In genomic region chr4:82005153-82005552, GRCh38 we compare ENCODE assay signal across 20 cellular contexts.
"Had no signal": no experiment of that assay in that cellular context is flagged by ENCODE, and none has a peak within 500 bp of the region (broad histone marks: within the 10 kb centered on the region; RNA-seq: fewer than 3 reads in every experiment).

No MANE protein-coding gene starts in this region.

- ATAC-seq: activated naive CD4-positive, alpha-beta T cell treated with anti-CD3 and anti-CD28 coated beads, Interleukin-2, amount 50 U/mL, for 72 hours; left lobe of liver; mucosa of descending colon; natural killer cell treated with Interleukin-12 subunit alpha and Interleukin-12 subunit beta and Interleukin-15 and Interleukin-18, amount 100 ng/mL, for 72 hours had no signal

- H3K27me3 ChIP-seq: colonic mucosa, right atrium auricular region, tibial nerve, uterus had no signal

- H3K9me3 ChIP-seq: colonic mucosa, right atrium auricular region, uterus had no signal

- H3K9me3 Mint-ChIP-seq: natural killer cell treated with Interleukin-12 subunit alpha and Interleukin-12 subunit beta and Interleukin-15 and Interleukin-18, amount 100 ng/mL, for 72 hours had no signal

- H3K36me3 ChIP-seq: colonic mucosa, right atrium auricular region, tibial nerve, uterus, WERI-Rb-1 had no signal

- H3K27ac ChIP-seq: colonic mucosa, right atrium auricular region, tibial nerve, uterus, WERI-Rb-1 had no signal

- DNase-seq: activated CD4-positive, alpha-beta T cell treated with anti-CD3 and anti-CD28 coated beads, Interleukin-2, amount 50 U/mL, for 48 hours; activated effector memory CD4-positive, alpha-beta T cell treated with Interleukin-2 at 50 U/mL for 16 hours; activated T-cell treated with anti-CD3 and anti-CD28 coated beads, Interleukin-2, amount 50 U/mL, for 1 hour; amniotic stem cell; caudate nucleus; colonic mucosa; islet precursor cell; mucosa of descending colon; stimulated activated CD4-positive, alpha-beta T cell treated with anti-CD3 and anti-CD28 coated beads, Interleukin-4, amount 100 ng/mL, for 4 hours; stimulated activated CD8-positive, alpha-beta memory T cell treated with anti-CD3 and anti-CD28 coated beads, Interleukin-4, amount 100 ng/mL, for 48 hours; stimulated activated naive CD4-positive, alpha-beta T cell treated with Interleukin-2 at 50 U/mL for 16 hours; substantia nigra; uterus; WERI-Rb-1 had no signal

- H3K4me1 ChIP-seq: colonic mucosa, right atrium auricular region, tibial nerve, uterus had no signal

- H3K27ac Mint-ChIP-seq: activated naive CD4-positive, alpha-beta T cell treated with anti-CD3 and anti-CD28 coated beads, Interleukin-2, amount 50 U/mL, for 72 hours; natural killer cell treated with Interleukin-12 subunit alpha and Interleukin-12 subunit beta and Interleukin-15 and Interleukin-18, amount 100 ng/mL, for 72 hours had no signal

- H3K36me3 Mint-ChIP-seq: activated naive CD4-positive, alpha-beta T cell treated with anti-CD3 and anti-CD28 coated beads, Interleukin-2, amount 50 U/mL, for 72 hours; natural killer cell treated with Interleukin-12 subunit alpha and Interleukin-12 subunit beta and Interleukin-15 and Interleukin-18, amount 100 ng/mL, for 72 hours had no signal

- H3K4me3 ChIP-seq: colonic mucosa, mucosa of descending colon, right atrium auricular region, smooth muscle cell, tibial nerve, uterus had no signal

- H3K4me3 Mint-ChIP-seq: natural killer cell treated with Interleukin-12 subunit alpha and Interleukin-12 subunit beta and Interleukin-15 and Interleukin-18, amount 100 ng/mL, for 72 hours had no signal
